In the genomic region with DNA sequence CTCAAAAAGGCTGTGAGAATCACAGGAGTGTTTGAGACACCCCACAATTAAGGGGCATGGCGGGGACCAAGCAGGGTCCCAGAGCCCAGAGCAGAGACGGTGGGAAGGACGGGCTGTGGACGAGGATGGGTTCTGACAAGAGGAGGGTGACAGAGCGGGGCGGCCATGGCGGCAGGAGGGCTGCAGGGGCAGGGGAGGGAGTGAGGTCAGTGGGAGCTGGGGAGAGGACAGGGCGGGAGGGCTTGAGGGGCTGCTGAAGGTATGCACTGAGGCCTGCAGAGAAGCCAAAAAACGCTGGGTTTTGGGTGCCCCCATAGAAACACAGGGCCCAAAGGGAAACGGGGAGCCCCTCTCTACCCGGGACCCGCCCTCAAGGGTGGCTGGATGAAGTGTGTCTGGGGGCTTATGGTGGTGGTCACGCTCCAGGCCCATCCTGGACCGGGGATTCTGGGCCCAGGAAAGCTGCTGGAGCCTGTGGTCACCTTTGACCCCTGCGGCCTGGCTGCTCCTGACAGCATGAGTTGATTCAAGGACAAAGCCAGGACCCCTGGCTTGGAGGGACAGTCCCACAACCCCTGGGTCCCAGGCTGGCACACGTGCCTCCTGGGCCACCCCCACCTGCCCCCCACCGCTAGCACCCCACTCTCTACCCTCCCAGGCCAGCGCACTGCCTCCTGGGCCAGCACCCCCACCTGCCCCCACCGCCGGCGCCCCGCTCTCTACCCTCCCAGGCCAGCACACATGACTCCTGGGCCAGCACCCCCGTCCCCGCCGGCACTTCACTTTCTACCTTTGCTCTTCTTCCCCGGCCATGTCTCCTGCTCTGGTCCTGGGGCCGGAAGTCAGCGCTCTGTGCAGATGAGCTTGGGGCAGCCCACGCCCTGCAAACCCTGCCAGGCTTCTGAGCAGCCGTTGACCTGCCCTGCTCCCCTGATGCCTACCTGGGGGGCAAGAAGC, we compare ENCODE assay signal across 23 cellular contexts. TPM values are rescaled to one million over a fixed set of nuclear protein-coding genes. Genes with fewer than 3 reads are reported as not detected.
DNase-seq lines count a peak whose midpoint lies in the region; ATAC-seq, FAIRE-seq and TF ChIP-seq lines count a peak whose summit lies in the region.
"Had no signal": no experiment of that assay in that cellular context is flagged by ENCODE, and none has a peak within 500 bp of the region (broad histone marks: within the 10 kb centered on the region; RNA-seq: fewer than 3 reads in every experiment).

No MANE protein-coding gene starts in this region.

- no peak overlapping the region for H3K4me3 ChIP-seq in BLaER1 treated with 17β-estradiol and CSF1 and Interleukin-3, amounts not matched to agents 10 nM and 100 nM
- H3K4me3 ChIP-seq in GM12878 (no peak overlapping the region), neural progenitor cell (no peak overlapping the region), vagina (no peak overlapping the region)
- H3K4me3 ChIP-seq: GM23338, HAP-1, SJCRH30 had no signal

- ATAC-seq in GM12878 = peak; percentile 24
- ATAC-seq: SK-N-SH treated with all-trans-retinoic acid at 6 μM for 48 hours had no signal

- H3K9me3 Mint-ChIP-seq in neural progenitor cell = no peaks in the 10 kb centered on the region
- H3K9me3 Mint-ChIP-seq: GM23338, HFFc6 had no signal

- H3K27me3 ChIP-seq in BLaER1 treated with 17β-estradiol and CSF1 and Interleukin-3, amounts not matched to agents 10 nM and 100 nM = peaks cover 0 to 10% (median 0%) of the 10 kb centered on the region in 11 experiments; a peak in 4 of 22 replicates
- H3K27me3 ChIP-seq in GM12878 (replicated peaks in 1 of 2; ENCODE audit: control insufficient read depth in 2 of 2, insufficient read depth in 2 of 2, low read length in 1 of 2) = no peaks in the 10 kb centered on the region
- H3K27me3 ChIP-seq in neural progenitor cell = no peaks in the 10 kb centered on the region
- no peaks in the 10 kb centered on the region for H3K27me3 ChIP-seq in vagina
- H3K27me3 ChIP-seq: SJCRH30 had no signal

- peak overlapping the region; percentile 78 for H3K27ac Mint-ChIP-seq in neural progenitor cell
- H3K27ac Mint-ChIP-seq: GM23338, HFFc6 had no signal

- DNase-seq in GM12891 (ENCODE audit: insufficient read length, low spot score) (no peak), GM12878 (ENCODE audit: low read depth, low spot score) (no peak), neural progenitor cell (ENCODE audit: low spot score) (no peak), OCI-M1 (lab: John Stamatoyannopoulos, UW) (no peak), vagina (ENCODE audit: extremely low spot score in 2 of 2) (no peak)
- no peak for DNase-seq in NK-92 treated with Interleukin-12 subunit alpha and Interleukin-12 subunit beta, amount 100 ng/mL, for 24 hours (lab: John Stamatoyannopoulos, UW)
- DNase-seq: Calu3, DMS153, DND-41, HFFc6, IMR-90, MM.1S, NCI-H1694, NCI-H2029 treated with DMSO at 0.1 percent for 48 hours, NCI-H446 treated with DMSO at 0.1 percent for 48 hours, NCI-H82, SJCRH30 had no signal

- TF ChIP-seq CTCF in GM12878 (IDR thresholded peaks at IDR 0.05 in 2 of 3, conservative IDR thresholded peaks at IDR 0.05 in 1 of 3; ENCODE audit: control insufficient read depth in 2 of 3, extremely low read depth in 1 of 3, insufficient read depth in 1 of 3, low read depth in 3 of 3, low read length in 3 of 3) (no peak), neural progenitor cell (IDR thresholded peaks at IDR 0.05) (no peak), vagina (IDR thresholded peaks at IDR 0.05) (no peak)

- intact Hi-C loops in GM12878 (cut with micrococcal nuclease; ENCODE audit: unreplicated experiment) (no loop called here), vagina (cut with DNase I) (no loop called here)

- BruUV-seq in GM12878 (replicated peaks; lab: Mats Ljungman, UMichigan) = no TSS peak

- no peaks in the 10 kb centered on the region for H3K36me3 Mint-ChIP-seq in neural progenitor cell

- no peak overlapping the region for H3K4me3 Mint-ChIP-seq in neural progenitor cell
- H3K4me3 Mint-ChIP-seq: GM23338, HFFc6 had no signal

- SMC1A ChIA-PET in GM12878 (lab: Charles Lee; ENCODE audit: uncharacterized antibody, unreplicated experiment) = interaction anchor here (1.6 kb wide), 1 partner anchor 78 kb away, joined by 6 read pairs; no protein-coding TSS in a partner anchor

- peaks cover 3% of the 10 kb centered on the region for H3F3A ChIP-seq in neural progenitor cell (ENCODE audit: low read depth)

- no peaks in the 10 kb centered on the region for H3K36me3 ChIP-seq in BLaER1 treated with 17β-estradiol and CSF1 and Interleukin-3, amounts not matched to agents 10 nM and 100 nM
- H3K36me3 ChIP-seq in GM12878 (ENCODE audit: control insufficient read depth in 2 of 2, insufficient read depth in 2 of 2, low read length in 1 of 2) (no peaks in the 10 kb centered on the region), neural progenitor cell (no peaks in the 10 kb centered on the region), vagina (no peaks in the 10 kb centered on the region)
- H3K36me3 ChIP-seq: HAP-1, SJCRH30 had no signal

- TF ChIP-seq POLR2A in GM12891 (IDR thresholded peaks at IDR 0.05; ENCODE audit: low read depth, low read length) (no peak), GM12878 (IDR thresholded peaks at IDR 0.05; ENCODE audit: low read depth, low read length) (no peak), vagina (IDR thresholded peaks at IDR 0.05) (no peak)

- FAIRE-seq in GM12891 (lab: Jason Lieb, UNC) (peak; percentile 86), GM12878 (lab: Jason Lieb, UNC) (no peak)
- FAIRE-seq: RCC 7860 had no signal

- no peak for TF ChIP-seq EP300 in GM12878 (IDR thresholded peaks at IDR 0.05; ENCODE audit: borderline replicate concordance in 1 of 2, control insufficient read depth in 1 of 2, low read depth in 2 of 2, low read length in 2 of 2)

- peaks cover 0 to 5% (median 0%) of the 10 kb centered on the region in 11 experiments; a peak in 1 of 22 replicates for H4K20me1 ChIP-seq in BLaER1 treated with 17β-estradiol and CSF1 and Interleukin-3, amounts not matched to agents 10 nM and 100 nM
- H4K20me1 ChIP-seq in GM12878 (ENCODE audit: control insufficient read depth, insufficient read depth) (no peaks in the 10 kb centered on the region), neural progenitor cell (ENCODE audit: low read depth) (no peaks in the 10 kb centered on the region)

- H2AFZ ChIP-seq in GM12878 (ENCODE audit: control insufficient read depth, low read depth, low read length) = no peak overlapping the region
- H2AFZ ChIP-seq in neural progenitor cell (replicated peaks) = no peak overlapping the region
- H2AFZ ChIP-seq: GM23338 had no signal

- no peak for TF ChIP-seq RAD21 in GM12878 (IDR thresholded peaks at IDR 0.05; ENCODE audit: insufficient read depth, low read depth, low read length)

- CTCF ChIA-PET in GM12878 (lab: Yijun Ruan, JAX) = no interaction called here

- H3K9me3 ChIP-seq in BLaER1 treated with 17β-estradiol and CSF1 and Interleukin-3, amounts not matched to agents 10 nM and 100 nM (replicated peaks in 1 of 11) = no peaks in the 10 kb centered on the region
- H3K9me3 ChIP-seq in GM12878 (replicated peaks; ENCODE audit: control insufficient read depth, insufficient read depth, low read length) (no peaks in the 10 kb centered on the region), neural progenitor cell (ENCODE audit: low read depth) (no peaks in the 10 kb centered on the region), vagina (no peaks in the 10 kb centered on the region)
- H3K9me3 ChIP-seq: HAP-1, SJCRH30 had no signal

- H3K9ac ChIP-seq in BLaER1 treated with 17β-estradiol and CSF1 and Interleukin-3, amounts not matched to agents 10 nM and 100 nM = peak overlapping the region in 1 of 11 experiments; percentile 7; a peak in 1 of 22 replicates
- H3K9ac ChIP-seq in GM12878 (ENCODE audit: control insufficient read depth, insufficient read depth, low read length) (no peak overlapping the region; the same call in 1 of the 2 replicates), neural progenitor cell (no peak overlapping the region)
- H3K9ac ChIP-seq: KMS-11 had no signal

- WGBS in GM12878 (ENCODE audit: insufficient coverage, insufficient replicate concordance, low lambda C conversion rate, missing lambda C conversion rate) = 50% methylated on average over 27 of the region's 30 CpGs

- H3K27ac ChIP-seq in BLaER1 treated with 17β-estradiol and CSF1 and Interleukin-3, amounts not matched to agents 10 nM and 100 nM = no peak overlapping the region
- no peak overlapping the region for H3K27ac ChIP-seq in GM12878 (ENCODE audit: control insufficient read depth, insufficient read depth)
- H3K27ac ChIP-seq in neural progenitor cell = no peak overlapping the region
- H3K27ac ChIP-seq in vagina = no peak overlapping the region
- H3K27ac ChIP-seq: KMS-11, SJCRH30 had no signal

- peaks cover 4% of the 10 kb centered on the region for H3K27me3 Mint-ChIP-seq in neural progenitor cell (ENCODE audit: insufficient read depth, low read depth)

- in situ Hi-C loops in GM12878 (cut with MboI) = no loop called here

- H3K79me2 ChIP-seq in GM12878 (ENCODE audit: control insufficient read depth, insufficient read depth, low read length) (no peaks in the 10 kb centered on the region), neural progenitor cell (ENCODE audit: low read depth) (no peaks in the 10 kb centered on the region)

- peaks cover 24 to 67% (median 51%) of the 10 kb centered on the region in 10 experiments for H3K4me1 ChIP-seq in BLaER1 treated with 17β-estradiol and CSF1 and Interleukin-3, amounts not matched to agents 10 nM and 100 nM
- H3K4me1 ChIP-seq in GM12878 (ENCODE audit: control insufficient read depth, insufficient read depth, low read length) (peaks cover 49% of the 10 kb centered on the region), neural progenitor cell (peaks cover 22% of the 10 kb centered on the region), vagina (no peaks in the 10 kb centered on the region)
- H3K4me1 ChIP-seq: HAP-1, SJCRH30 had no signal

- H3K4me2 ChIP-seq in BLaER1 treated with 17β-estradiol and CSF1 and Interleukin-3, amounts not matched to agents 10 nM and 100 nM = peak overlapping the region in 7 of 11 experiments; percentile 11 to 61 (median 30); a peak in 5 of 22 replicates
- H3K4me2 ChIP-seq in GM12878 (ENCODE audit: control insufficient read depth, insufficient read depth) (0 out of 2 replicates have a peak overlapping the region, but pooled peaks have one; percentile 12), neural progenitor cell (no peak overlapping the region)
- H3K4me2 ChIP-seq: GM23338, KMS-11 had no signal

- H3K4me1 Mint-ChIP-seq in neural progenitor cell = peaks cover 24% of the 10 kb centered on the region
- H3K4me1 Mint-ChIP-seq: GM23338 had no signal

- POLR2A ChIA-PET in GM12878 (lab: Charles Lee) = interaction anchor here (0.6 to 2.4 kb wide), 5 partner anchors 80 to 607 kb away, joined by 3 to 8 read pairs (median 6); partner anchors contain the start of gene CBFA2T3

- RAD21 ChIA-PET in GM12878 (lab: Charles Lee; ENCODE audit: unreplicated experiment) = interaction anchor here (0.8 kb wide), 1 partner anchor 1253 kb away, joined by 3 read pairs; no protein-coding TSS in a partner anchor

RNA-seq across cellular contexts. Expression of gene ACSF3, which starts 31.0 kb away (rescaled TPM):
- 24.9 TPM for polyA plus RNA-seq in GM12891 (2012; ENCODE audit: low read depth, missing spikeins)
- 60.4 and 72.7 TPM in 2 replicates for total RNA-seq in GM12878 (2013; cell fraction: nucleolus; rRNA removed)
- total RNA-seq in GM12878 (2014; rRNA removed) (30.9 and 32.8 TPM in 2 replicates), GM12878 (2014; rRNA removed; fragmentation: Illumina TruSeq; extraction: Trizol) (18.5 and 20.7 TPM in 2 replicates), GM12878 (2021) (36.1 and 43.8 TPM in 2 replicates), neural progenitor cell (ENCODE audit: low replicate concordance) (14.5 and 25.9 TPM in 2 replicates), vagina (23.3 TPM)
- 7.5 TPM for polyA plus RNA-seq in GM12878 (2011; ENCODE audit: low read depth)
- polyA plus RNA-seq in GM12878 (2011; rRNA removed) (15.1 and 17.8 TPM in 2 replicates), GM12878 (2014; fragmentation: Illumina TruSeq; extraction: Trizol) (15.6 and 16.9 TPM in 2 replicates), GM12878 (2014; fragmentation: Nextera tagmentation; extraction: Ambion mirVana) (1 to 10 TPM; 1.0 to 3.5 TPM), GM12878 (2014; rRNA removed) (36.8 and 39.3 TPM in 2 replicates), GM12878 (2016; fragmentation: Nextera tagmentation; extraction: Ambion mirVana) (10 to 100 TPM; 35.0 to 44.4 TPM)
- 18.1 and 23.3 TPM in 2 replicates for polyA plus RNA-seq in GM12878 (2011; cell fraction: cytosol; rRNA removed)
- polyA plus RNA-seq in GM12878 (2011; cell fraction: nucleus; rRNA removed) = 28.8 and 39.9 TPM in 2 replicates
- 23.9 and 24.2 TPM in 2 replicates for polyA plus RNA-seq in GM12878 (2012)
- 16.5 and 25.4 TPM in 2 replicates for polyA minus RNA-seq in GM12878 (2011; rRNA and poly(A)+ RNA removed)
- 18.8 and 21.5 TPM in 2 replicates for polyA minus RNA-seq in GM12878 (2011; cell fraction: cytosol; rRNA and poly(A)+ RNA removed)
- polyA minus RNA-seq in GM12878 (2011; cell fraction: nucleus; rRNA and poly(A)+ RNA removed) = 13.2 and 18.4 TPM in 2 replicates
